Comparison of ENCODE assay signal across 13 cellular contexts in the genomic region with DNA sequence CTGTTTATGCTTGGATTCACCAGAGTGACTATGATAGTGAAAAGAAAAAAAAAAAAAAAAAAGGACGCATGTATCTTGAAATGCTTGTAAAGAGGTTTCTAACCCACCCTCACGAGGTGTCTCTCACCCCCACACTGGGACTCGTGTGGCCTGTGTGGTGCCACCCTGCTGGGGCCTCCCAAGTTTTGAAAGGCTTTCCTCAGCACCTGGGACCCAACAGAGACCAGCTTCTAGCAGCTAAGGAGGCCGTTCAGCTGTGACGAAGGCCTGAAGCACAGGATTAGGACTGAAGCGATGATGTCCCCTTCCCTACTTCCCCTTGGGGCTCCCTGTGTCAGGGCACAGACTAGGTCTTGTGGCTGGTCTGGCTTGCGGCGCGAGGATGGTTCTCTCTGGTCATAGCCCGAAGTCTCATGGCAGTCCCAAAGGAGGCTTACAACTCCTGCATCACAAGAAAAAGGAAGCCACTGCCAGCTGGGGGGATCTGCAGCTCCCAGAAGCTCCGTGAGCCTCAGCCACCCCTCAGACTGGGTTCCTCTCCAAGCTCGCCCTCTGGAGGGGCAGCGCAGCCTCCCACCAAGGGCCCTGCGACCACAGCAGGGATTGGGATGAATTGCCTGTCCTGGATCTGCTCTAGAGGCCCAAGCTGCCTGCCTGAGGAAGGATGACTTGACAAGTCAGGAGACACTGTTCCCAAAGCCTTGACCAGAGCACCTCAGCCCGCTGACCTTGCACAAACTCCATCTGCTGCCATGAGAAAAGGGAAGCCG. TPM values are rescaled to one million over a fixed set of nuclear protein-coding genes. Genes with fewer than 3 reads are reported as not detected.
DNase-seq lines count a peak whose midpoint lies in the region; ATAC-seq and TF ChIP-seq lines count a peak whose summit lies in the region.
"Had no signal": no experiment of that assay in that cellular context is flagged by ENCODE, and none has a peak within 500 bp of the region (broad histone marks: within the 10 kb centered on the region; RNA-seq: fewer than 3 reads in every experiment).

No MANE protein-coding gene starts in this region.

- no peak overlapping the region for H2BK12ac ChIP-seq in mesenchymal stem cell (ENCODE audit: low read length in 2 of 2)

- H3K27ac ChIP-seq in right lobe of liver (no peak overlapping the region), mesenchymal stem cell (ENCODE audit: low read length, poor library complexity, severe bottlenecking) (no peak overlapping the region)
- H3K27ac ChIP-seq: PC-9, tibial artery had no signal

- H3K18ac ChIP-seq in mesenchymal stem cell (ENCODE audit: low read depth in 1 of 2, low read length in 2 of 2) = no peak overlapping the region

- WGBS in right lobe of liver (ENCODE audit: insufficient coverage, low coverage, low lambda C conversion rate, missing lambda C conversion rate) = 78% methylated on average over 3 of the region's 16 CpGs
- WGBS in mesenchymal stem cell = 91% methylated on average over 16 of the region's 16 CpGs

- H2AK5ac ChIP-seq in mesenchymal stem cell (ENCODE audit: low read length, severe bottlenecking) = no peak overlapping the region

- no peak overlapping the region for H4K8ac ChIP-seq in mesenchymal stem cell (ENCODE audit: low read length)

- no peaks in the 10 kb centered on the region for H3K9me3 ChIP-seq in right lobe of liver
- H3K9me3 ChIP-seq in mesenchymal stem cell (ENCODE audit: control insufficient read depth, low read length) = no peaks in the 10 kb centered on the region
- H3K9me3 ChIP-seq: tibial artery had no signal

- no peak for TF ChIP-seq POLR2A in right lobe of liver (IDR thresholded peaks at IDR 0.05)

- no peak overlapping the region for H2AFZ ChIP-seq in mesenchymal stem cell (ENCODE audit: low read depth, low read length)
- H2AFZ ChIP-seq: PC-9 had no signal

- no peak overlapping the region for H2BK5ac ChIP-seq in mesenchymal stem cell (ENCODE audit: low read depth, low read length, poor library complexity, severe bottlenecking)

- DNase-seq in activated CD4-positive, alpha-beta T cell treated with anti-CD3 and anti-CD28 coated beads for 36 hours = no peak
- no peak for DNase-seq in activated CD4-positive, alpha-beta T cell treated with anti-CD3 and anti-CD28 coated beads, Interleukin-2, amount 50 U/mL, for 4 hours
- DNase-seq in activated naive CD8-positive, alpha-beta T cell treated with anti-CD3 and anti-CD28 coated beads, Interleukin-2, amount 50 U/mL, for 24 hours = no peak
- DNase-seq in right lobe of liver = no peak
- DNase-seq in mesenchymal stem cell = no peak
- no peak for DNase-seq in DMS153 treated with DMSO at 0.1 percent for 48 hours (lab: John Stamatoyannopoulos, UW; ENCODE audit: unreplicated experiment)
- DNase-seq: NCI-H187; stimulated activated CD4-positive, alpha-beta T cell treated with anti-CD3 and anti-CD28 coated beads, Interleukin-2, amount 100 ng/mL, for 24 hours had no signal

- intact Hi-C loops in activated CD4-positive, alpha-beta T cell treated with anti-CD3 and anti-CD28 coated beads for 36 hours (cut with DNase I, micrococcal nuclease) = loop anchor here in 1 of 2 experiments (2.0 kb wide), 1 partner anchor 77 kb away; no protein-coding TSS in a partner anchor
- intact Hi-C loops in right lobe of liver (cut with DNase I) = no loop called here

- H3K4me1 ChIP-seq in right lobe of liver (no peaks in the 10 kb centered on the region), mesenchymal stem cell (ENCODE audit: control insufficient read depth, insufficient read depth, low read depth, low read length) (peaks cover 4% of the 10 kb centered on the region)
- H3K4me1 ChIP-seq: tibial artery had no signal

- H3K4me3 ChIP-seq in right lobe of liver (no peak overlapping the region), mesenchymal stem cell (ENCODE audit: insufficient read depth in 1 of 2, low read depth in 1 of 2, low read length in 2 of 2) (no peak overlapping the region)
- H3K4me3 ChIP-seq: lung, PC-9, tibial artery had no signal

- no peak overlapping the region for H3K9ac ChIP-seq in mesenchymal stem cell (ENCODE audit: low read length)

- no peak overlapping the region for H2BK120ac ChIP-seq in mesenchymal stem cell (ENCODE audit: low read depth, low read length)

- no peak for ATAC-seq in activated CD4-positive, alpha-beta T cell treated with anti-CD3 and anti-CD28 coated beads for 36 hours
- ATAC-seq in activated naive CD8-positive, alpha-beta T cell treated with anti-CD3 and anti-CD28 coated beads, Interleukin-2, amount 50 U/mL, for 24 hours = no peak
- ATAC-seq in right lobe of liver = peak; percentile 27 to 60 (median 44)
- ATAC-seq in stimulated activated memory B cell treated with anti-CD40 and anti-IgM and Interleukin-4, amounts not matched to agents 10 μg/mL and 1 μg/mL and 100 μg/mL, for 72 hours = peak; percentile 66
- no peak for ATAC-seq in HG02642 (IDR thresholded peaks at IDR 0.05; ENCODE audit: poor library complexity, unreplicated experiment)

- no peaks in the 10 kb centered on the region for H3K27me3 Mint-ChIP-seq in activated CD4-positive, alpha-beta T cell treated with anti-CD3 and anti-CD28 coated beads for 36 hours
- no peaks in the 10 kb centered on the region for H3K27me3 Mint-ChIP-seq in activated naive CD8-positive, alpha-beta T cell treated with anti-CD3 and anti-CD28 coated beads, Interleukin-2, amount 50 U/mL, for 24 hours
- no peaks in the 10 kb centered on the region for H3K27me3 Mint-ChIP-seq in stimulated activated memory B cell treated with anti-CD40 and anti-IgM and Interleukin-4, amounts not matched to agents 10 μg/mL and 1 μg/mL and 100 μg/mL, for 72 hours

- POLR2A ChIA-PET in activated CD4-positive, alpha-beta T cell treated with anti-CD3 and anti-CD28 coated beads for 36 hours (lab: Charles Lee) = no interaction called here

- H3K36me3 ChIP-seq in right lobe of liver (peaks cover 0 to 16% (median 3%) of the 10 kb centered on the region in 4 donors), mesenchymal stem cell (ENCODE audit: control insufficient read depth in 1 of 2, insufficient read depth in 2 of 2, low read depth in 1 of 2, low read length in 2 of 2) (peaks cover 68 to 79% of the 10 kb centered on the region in 2 experiments)

- no peaks in the 10 kb centered on the region for H3K9me3 Mint-ChIP-seq in activated CD4-positive, alpha-beta T cell treated with anti-CD3 and anti-CD28 coated beads for 36 hours (ENCODE audit: low read depth)
- H3K9me3 Mint-ChIP-seq in activated naive CD8-positive, alpha-beta T cell treated with anti-CD3 and anti-CD28 coated beads, Interleukin-2, amount 50 U/mL, for 24 hours = no peaks in the 10 kb centered on the region
- no peaks in the 10 kb centered on the region for H3K9me3 Mint-ChIP-seq in stimulated activated memory B cell treated with anti-CD40 and anti-IgM and Interleukin-4, amounts not matched to agents 10 μg/mL and 1 μg/mL and 100 μg/mL, for 72 hours

- peaks cover 27% of the 10 kb centered on the region for H3K79me1 ChIP-seq in mesenchymal stem cell (replicated peaks; ENCODE audit: low read length, poor library complexity, severe bottlenecking)

- H4K91ac ChIP-seq in mesenchymal stem cell (ENCODE audit: low read length) = no peak overlapping the region

- CTCF ChIA-PET in activated CD4-positive, alpha-beta T cell treated with anti-CD3 and anti-CD28 coated beads for 36 hours (lab: Charles Lee) = interaction anchor here (1.0 kb wide), 1 partner anchor 24 kb away, joined by 3 read pairs; no protein-coding TSS in a partner anchor

- peaks cover 4% of the 10 kb centered on the region for H3K4me1 Mint-ChIP-seq in activated CD4-positive, alpha-beta T cell treated with anti-CD3 and anti-CD28 coated beads for 36 hours
- H3K4me1 Mint-ChIP-seq in activated naive CD8-positive, alpha-beta T cell treated with anti-CD3 and anti-CD28 coated beads, Interleukin-2, amount 50 U/mL, for 24 hours = peaks cover 27% of the 10 kb centered on the region
- peaks cover 72% of the 10 kb centered on the region for H3K4me1 Mint-ChIP-seq in stimulated activated memory B cell treated with anti-CD40 and anti-IgM and Interleukin-4, amounts not matched to agents 10 μg/mL and 1 μg/mL and 100 μg/mL, for 72 hours

- H3K4me3 Mint-ChIP-seq in activated CD4-positive, alpha-beta T cell treated with anti-CD3 and anti-CD28 coated beads for 36 hours = no peak overlapping the region
- no peak overlapping the region for H3K4me3 Mint-ChIP-seq in activated naive CD8-positive, alpha-beta T cell treated with anti-CD3 and anti-CD28 coated beads, Interleukin-2, amount 50 U/mL, for 24 hours
- H3K4me3 Mint-ChIP-seq in stimulated activated memory B cell treated with anti-CD40 and anti-IgM and Interleukin-4, amounts not matched to agents 10 μg/mL and 1 μg/mL and 100 μg/mL, for 72 hours = peak overlapping the region; percentile 35

- H3K27me3 ChIP-seq in right lobe of liver (no peaks in the 10 kb centered on the region), mesenchymal stem cell (ENCODE audit: control insufficient read depth in 1 of 2, insufficient read depth in 1 of 2, low read length in 2 of 2) (no peaks in the 10 kb centered on the region)
- H3K27me3 ChIP-seq: tibial artery had no signal

- H3K23ac ChIP-seq in mesenchymal stem cell (ENCODE audit: low read length in 2 of 2) = peak overlapping the region in 1 of 2 experiments; percentile 3

- no peak overlapping the region for H3K14ac ChIP-seq in mesenchymal stem cell (ENCODE audit: low read length in 2 of 2)

- no peak for TF ChIP-seq CTCF in right lobe of liver (IDR thresholded peaks at IDR 0.05)

- H3K36me3 Mint-ChIP-seq in activated CD4-positive, alpha-beta T cell treated with anti-CD3 and anti-CD28 coated beads for 36 hours (ENCODE audit: low read depth) = peaks cover 22% of the 10 kb centered on the region
- H3K36me3 Mint-ChIP-seq in activated naive CD8-positive, alpha-beta T cell treated with anti-CD3 and anti-CD28 coated beads, Interleukin-2, amount 50 U/mL, for 24 hours (ENCODE audit: low read depth) = peaks cover 19% of the 10 kb centered on the region
- H3K36me3 Mint-ChIP-seq in stimulated activated memory B cell treated with anti-CD40 and anti-IgM and Interleukin-4, amounts not matched to agents 10 μg/mL and 1 μg/mL and 100 μg/mL, for 72 hours = peaks cover 54% of the 10 kb centered on the region

- no peak overlapping the region for H3K4ac ChIP-seq in mesenchymal stem cell (ENCODE audit: low read depth in 1 of 2, low read length in 2 of 2)

- H3K27ac Mint-ChIP-seq in activated CD4-positive, alpha-beta T cell treated with anti-CD3 and anti-CD28 coated beads for 36 hours = peak overlapping the region; percentile 47
- H3K27ac Mint-ChIP-seq in activated naive CD8-positive, alpha-beta T cell treated with anti-CD3 and anti-CD28 coated beads, Interleukin-2, amount 50 U/mL, for 24 hours = peak overlapping the region; percentile 38
- peak overlapping the region; percentile 97 for H3K27ac Mint-ChIP-seq in stimulated activated memory B cell treated with anti-CD40 and anti-IgM and Interleukin-4, amounts not matched to agents 10 μg/mL and 1 μg/mL and 100 μg/mL, for 72 hours

- H3K4me2 ChIP-seq in mesenchymal stem cell (ENCODE audit: low read length, poor library complexity, severe bottlenecking) = no peak overlapping the region
- H3K4me2 ChIP-seq: PC-9 had no signal

- no peak overlapping the region for H2BK15ac ChIP-seq in mesenchymal stem cell (ENCODE audit: low read depth, poor library complexity, severe bottlenecking)

RNA-seq across cellular contexts. Expression of a gene that starts 27.2 kb away (rescaled TPM):
- not detected for total RNA-seq in activated CD4-positive, alpha-beta T cell treated with anti-CD3 and anti-CD28 coated beads for 36 hours
- total RNA-seq in right lobe of liver = not detected
- not detected for polyA plus RNA-seq in mesenchymal stem cell (2013, experiment 1 of 2)
- not detected for polyA plus RNA-seq in mesenchymal stem cell (2013, experiment 2 of 2)
- total RNA-seq: lung, PC-9 had no signal
- polyA plus RNA-seq: lung had no signal

Comparison
In these comparisons a context has a peak if more than half of its experiments do, and no peak if none do; other contexts are left out.
1. ATAC-seq: peak in right lobe of liver (4 of 4) and stimulated activated memory B cell treated with anti-CD40 and anti-IgM and Interleukin-4, amounts not matched to agents 10 μg/mL and 1 μg/mL and 100 μg/mL, for 72 hours (single experiment); none in activated CD4-positive, alpha-beta T cell treated with anti-CD3 and anti-CD28 coated beads for 36 hours (single experiment), activated naive CD8-positive, alpha-beta T cell treated with anti-CD3 and anti-CD28 coated beads, Interleukin-2, amount 50 U/mL, for 24 hours (single experiment) and HG02642 (single experiment).
2. H3K27ac Mint-ChIP-seq: peak in every context shown above with its lines; median percentile 97 in stimulated activated memory B cell treated with anti-CD40 and anti-IgM and Interleukin-4, amounts not matched to agents 10 μg/mL and 1 μg/mL and 100 μg/mL, for 72 hours; 47 in activated CD4-positive, alpha-beta T cell treated with anti-CD3 and anti-CD28 coated beads for 36 hours; 38 in activated naive CD8-positive, alpha-beta T cell treated with anti-CD3 and anti-CD28 coated beads, Interleukin-2, amount 50 U/mL, for 24 hours.